ENCODE assay signal across 18 cellular contexts in genomic region chr12:56714431-56714929, GRCh38. TPM values are rescaled to one million over a fixed set of nuclear protein-coding genes. Genes with fewer than 3 reads are reported as not detected.
DNase-seq lines count a peak whose midpoint lies in the region; TF ChIP-seq lines count a peak whose summit lies in the region.
"Had no signal": no experiment of that assay in that cellular context is flagged by ENCODE, and none has a peak within 500 bp of the region (broad histone marks: within the 10 kb centered on the region; RNA-seq: fewer than 3 reads in every experiment).

No MANE protein-coding gene starts in this region.

- H3K9me3 Mint-ChIP-seq in activated naive CD4-positive, alpha-beta T cell treated with anti-CD3 and anti-CD28 coated beads, Interleukin-2, amount 10 ng/mL, durations not matched to agents 7 days and 5 days = no peaks in the 10 kb centered on the region
- no peaks in the 10 kb centered on the region for H3K9me3 Mint-ChIP-seq in chondrocyte (ENCODE audit: low read depth)
- H3K9me3 Mint-ChIP-seq in endothelial cell (ENCODE audit: unreplicated experiment) = no peaks in the 10 kb centered on the region
- H3K9me3 Mint-ChIP-seq: CD14-positive monocyte had no signal

- peak overlapping the region; percentile 52 for H3K27ac Mint-ChIP-seq in activated naive CD4-positive, alpha-beta T cell treated with anti-CD3 and anti-CD28 coated beads, Interleukin-2, amount 10 ng/mL, durations not matched to agents 7 days and 5 days
- peak overlapping the region; percentile 8 for H3K27ac Mint-ChIP-seq in chondrocyte (ENCODE audit: unreplicated experiment)
- H3K27ac Mint-ChIP-seq in endothelial cell (ENCODE audit: unreplicated experiment) = no peak overlapping the region

- H3K27me3 ChIP-seq in Karpas-422 (ENCODE audit: low read length) (no peaks in the 10 kb centered on the region), smooth muscle cell (ENCODE audit: low read depth) (no peaks in the 10 kb centered on the region)
- H3K27me3 ChIP-seq: dorsolateral prefrontal cortex, suprapubic skin had no signal

- H3K4me3 Mint-ChIP-seq in activated naive CD4-positive, alpha-beta T cell treated with anti-CD3 and anti-CD28 coated beads, Interleukin-2, amount 10 ng/mL, durations not matched to agents 7 days and 5 days = no peak overlapping the region
- H3K4me3 Mint-ChIP-seq in chondrocyte (ENCODE audit: unreplicated experiment) (no peak overlapping the region), endothelial cell (ENCODE audit: unreplicated experiment) (no peak overlapping the region)
- H3K4me3 Mint-ChIP-seq: CD14-positive monocyte had no signal

- H3K4me3 ChIP-seq in Karpas-422 (ENCODE audit: low read length) = no peak overlapping the region
- H3K4me3 ChIP-seq in smooth muscle cell = no peak overlapping the region
- H3K4me3 ChIP-seq: dorsolateral prefrontal cortex, suprapubic skin had no signal

- 98% methylated on average over 2 of the region's 2 CpGs for WGBS in smooth muscle cell (ENCODE audit: low lambda C conversion rate)

- H3K4me1 Mint-ChIP-seq in activated naive CD4-positive, alpha-beta T cell treated with anti-CD3 and anti-CD28 coated beads, Interleukin-2, amount 10 ng/mL, durations not matched to agents 7 days and 5 days = peaks cover 25% of the 10 kb centered on the region
- H3K4me1 Mint-ChIP-seq in chondrocyte (ENCODE audit: low read depth) (peaks cover 22% of the 10 kb centered on the region), endothelial cell (ENCODE audit: unreplicated experiment) (peaks cover 18% of the 10 kb centered on the region)

- H3F3A ChIP-seq in smooth muscle cell (ENCODE audit: low read depth) = peaks cover 27% of the 10 kb centered on the region

- H4K20me1 ChIP-seq in Karpas-422 (ENCODE audit: insufficient read depth, low read depth, low read length) = peaks cover 48% of the 10 kb centered on the region
- peaks cover 68% of the 10 kb centered on the region for H4K20me1 ChIP-seq in smooth muscle cell (ENCODE audit: low read depth)

- H3K9me3 ChIP-seq in Karpas-422 (ENCODE audit: low read length) = no peaks in the 10 kb centered on the region
- no peaks in the 10 kb centered on the region for H3K9me3 ChIP-seq in smooth muscle cell (replicated peaks; ENCODE audit: low read depth)
- H3K9me3 ChIP-seq: suprapubic skin had no signal

- H3K4me2 ChIP-seq in Karpas-422 (ENCODE audit: low read depth, low read length, poor library complexity, severe bottlenecking) (no peak overlapping the region), smooth muscle cell (no peak overlapping the region)

- H3K27me3 Mint-ChIP-seq in activated naive CD4-positive, alpha-beta T cell treated with anti-CD3 and anti-CD28 coated beads, Interleukin-2, amount 10 ng/mL, durations not matched to agents 7 days and 5 days = no peaks in the 10 kb centered on the region
- no peaks in the 10 kb centered on the region for H3K27me3 Mint-ChIP-seq in chondrocyte (ENCODE audit: low read depth)
- H3K27me3 Mint-ChIP-seq in endothelial cell (ENCODE audit: unreplicated experiment) = peaks cover 5% of the 10 kb centered on the region

- H3K79me2 ChIP-seq in Karpas-422 (ENCODE audit: low read length) = peaks cover 9% of the 10 kb centered on the region
- peaks cover 36% of the 10 kb centered on the region for H3K79me2 ChIP-seq in smooth muscle cell (ENCODE audit: low read depth)

- H3K27ac ChIP-seq in Karpas-422 (ENCODE audit: low read length) (no peak overlapping the region), smooth muscle cell (ENCODE audit: low read depth) (peak overlapping the region; percentile 43)
- H3K27ac ChIP-seq: suprapubic skin had no signal

- H3K4me1 ChIP-seq in Karpas-422 (ENCODE audit: low read length) (peaks cover 30% of the 10 kb centered on the region), smooth muscle cell (ENCODE audit: low read depth) (peaks cover 6% of the 10 kb centered on the region)

- H2AFZ ChIP-seq in Karpas-422 (ENCODE audit: low read length) (no peak overlapping the region), smooth muscle cell (ENCODE audit: low read depth) (no peak overlapping the region)

- peaks cover 64% of the 10 kb centered on the region for H3K36me3 Mint-ChIP-seq in activated naive CD4-positive, alpha-beta T cell treated with anti-CD3 and anti-CD28 coated beads, Interleukin-2, amount 10 ng/mL, durations not matched to agents 7 days and 5 days
- peaks cover 42% of the 10 kb centered on the region for H3K36me3 Mint-ChIP-seq in chondrocyte (ENCODE audit: low read depth)
- peaks cover 50% of the 10 kb centered on the region for H3K36me3 Mint-ChIP-seq in endothelial cell (ENCODE audit: low read depth, unreplicated experiment)

- CTCF ChIA-PET in activated naive CD4-positive, alpha-beta T cell treated with anti-CD3 and anti-CD28 coated beads, Interleukin-2, amount 10 ng/mL, durations not matched to agents 7 days and 5 days (lab: Charles Lee) = no interaction called here

- H3K36me3 ChIP-seq in Karpas-422 (ENCODE audit: insufficient read depth, low read length) (peaks cover 44% of the 10 kb centered on the region), smooth muscle cell (ENCODE audit: low read depth) (peaks cover 12% of the 10 kb centered on the region)

- H3K9ac ChIP-seq in Karpas-422 (ENCODE audit: low read length) = no peak overlapping the region
- no peak overlapping the region for H3K9ac ChIP-seq in smooth muscle cell (ENCODE audit: low read depth)

- H3K9me2 ChIP-seq in Karpas-422 (replicated peaks; ENCODE audit: insufficient read depth, low read length) = no peaks in the 10 kb centered on the region

- DNase-seq in activated naive CD4-positive, alpha-beta T cell treated with anti-CD3 and anti-CD28 coated beads, Interleukin-2, amount 10 ng/mL, durations not matched to agents 7 days and 5 days = no peak
- DNase-seq in activated naive CD4-positive, alpha-beta T cell treated with Interleukin-2 at 50 U/mL for 16 hours = no peak
- peak; percentile 37 for DNase-seq in Karpas-422
- DNase-seq in chondrocyte (ENCODE audit: low spot score) = no peak
- DNase-seq in smooth muscle cell (lab: John Stamatoyannopoulos, UW; ENCODE audit: unreplicated experiment) = no peak
- no peak for DNase-seq in cerebellar cortex (ENCODE audit: low spot score)
- no peak for DNase-seq in activated CD4-positive, alpha-beta T cell treated with anti-CD3 and anti-CD28 coated beads, Interleukin-2, amount 50 U/mL, for 1 hour
- no peak for DNase-seq in endothelial cell (ENCODE audit: low spot score)
- DNase-seq: activated CD4-positive, alpha-beta T cell treated with anti-CD3 and anti-CD28 coated beads, Interleukin-2, amount 50 U/mL, for 4 hours; amygdala; caudate nucleus; HCEC 1CT; KBM-7; NCI-H1694 treated with DMSO at 0.1 percent for 48 hours; NCI-H526 treated with DMSO at 0.1 percent for 48 hours had no signal

- no peak for TF ChIP-seq CTCF in chondrocyte (IDR thresholded peaks at IDR 0.05)
- no peak for TF ChIP-seq CTCF in smooth muscle cell (IDR thresholded peaks at IDR 0.05; ENCODE audit: borderline replicate concordance, insufficient read depth, poor library complexity, severe bottlenecking)
- TF ChIP-seq CTCF in endothelial cell (IDR thresholded peaks at IDR 0.05; ENCODE audit: unreplicated experiment) = no peak

RNA-seq across cellular contexts. Expression of gene NACA, which starts 10.6 kb away (rescaled TPM):
- 1,908 and 2,309 TPM in 2 replicates for total RNA-seq in Karpas-422 (2014; rRNA removed; shearing (Covaris generic); ENCODE audit: low replicate concordance)
- total RNA-seq in chondrocyte = 483 to 537 TPM (median 513 TPM) in 3 replicates
- total RNA-seq in smooth muscle cell = 906 and 1,062 TPM in 2 replicates
- polyA plus RNA-seq in smooth muscle cell = 625 and 713 TPM in 2 replicates
- total RNA-seq in endothelial cell (ENCODE audit: unreplicated experiment) = 687 TPM

RNA-seq across cellular contexts. Expression of gene PTGES3, which starts 26.4 kb away (rescaled TPM):
- 49.4 and 126 TPM in 2 replicates for total RNA-seq in Karpas-422 (2014; rRNA removed; shearing (Covaris generic); ENCODE audit: low replicate concordance)
- 123 to 156 TPM (median 127 TPM) in 3 replicates for total RNA-seq in chondrocyte
- total RNA-seq in smooth muscle cell = 128 TPM in 2 replicates
- 160 and 165 TPM in 2 replicates for polyA plus RNA-seq in smooth muscle cell
- total RNA-seq in endothelial cell (ENCODE audit: unreplicated experiment) = 165 TPM

RNA-seq across cellular contexts. Expression of gene PRIM1, which starts 37.6 kb away (rescaled TPM):
- 10.3 and 26.3 TPM in 2 replicates for total RNA-seq in Karpas-422 (2014; rRNA removed; shearing (Covaris generic); ENCODE audit: low replicate concordance)
- total RNA-seq in chondrocyte (3.3 to 7.7 TPM (median 3.5 TPM) in 3 replicates), smooth muscle cell (12.7 and 16.9 TPM in 2 replicates), endothelial cell (ENCODE audit: unreplicated experiment) (11.2 TPM)
- polyA plus RNA-seq in smooth muscle cell = 3.6 and 7.0 TPM in 2 replicates

RNA-seq across cellular contexts. Expression of gene HSD17B6, which starts 48.6 kb away (rescaled TPM):
- total RNA-seq in Karpas-422 (2014; rRNA removed; shearing (Covaris generic); ENCODE audit: low replicate concordance) = 6.4 and 28.5 TPM in 2 replicates
- total RNA-seq in chondrocyte (0.27 to 1.0 TPM (median 0.80 TPM) in 3 replicates), smooth muscle cell (8.9 and 14.8 TPM in 2 replicates), endothelial cell (ENCODE audit: unreplicated experiment) (1.8 TPM)
- polyA plus RNA-seq in smooth muscle cell = 12.9 and 14.1 TPM in 2 replicates
